ENCODE assay signal across 9 cellular contexts in genomic region chr13:37074703-37075102, GRCh38. TPM values are rescaled to one million over a fixed set of nuclear protein-coding genes. Genes with fewer than 3 reads are reported as not detected.
DNase-seq lines count a peak whose midpoint lies in the region; ATAC-seq and TF ChIP-seq lines count a peak whose summit lies in the region.
"Had no signal": no experiment of that assay in that cellular context is flagged by ENCODE, and none has a peak within 500 bp of the region (broad histone marks: within the 10 kb centered on the region; RNA-seq: fewer than 3 reads in every experiment).

No MANE protein-coding gene starts in this region.

- no peak overlapping the region for H3K4me3 ChIP-seq in body of pancreas

- no peak for DNase-seq in GM10248 (ENCODE audit: extremely low spot score)
- DNase-seq in MV-4-11 (lab: John Stamatoyannopoulos, UW), result peak; percentile 5
- DNase-seq in body of pancreas, result no peak
- peak; percentile 42 to 67 for DNase-seq in lung microvascular endothelial cell (ENCODE audit: low read depth in 2 of 2)
- DNase-seq: left cardiac atrium had no signal

- ATAC-seq in body of pancreas (no peak), HG02840 (IDR thresholded peaks at IDR 0.05; ENCODE audit: low FRiP score, unreplicated experiment) (no peak), HG03039 (IDR thresholded peaks at IDR 0.05; ENCODE audit: unreplicated experiment) (no peak), GM19397 (IDR thresholded peaks at IDR 0.05; ENCODE audit: unreplicated experiment) (no peak), HG03135 (IDR thresholded peaks at IDR 0.05; ENCODE audit: unreplicated experiment) (no peak)

- H3K4me1 ChIP-seq in body of pancreas, result no peaks in the 10 kb centered on the region

- intact Hi-C loops in body of pancreas (cut with DNase I), result no loop called here

- CTCF ChIA-PET in GM10248 (lab: Yijun Ruan, JAX), result interaction anchor here (0.8 to 1.9 kb wide), 2 partner anchors 1507 to 1787 kb away, joined by 3 to 5 read pairs; no protein-coding TSS in a partner anchor

- no peaks in the 10 kb centered on the region for H3K27me3 ChIP-seq in body of pancreas

- no peaks in the 10 kb centered on the region for H3K9me3 ChIP-seq in body of pancreas

- POLR2A ChIA-PET in GM10248 (lab: Yijun Ruan, JAX), result no interaction called here

- H3K27ac ChIP-seq in body of pancreas, result no peak overlapping the region

- 0% methylated on average over 1 of the region's 1 CpG for WGBS in body of pancreas, 2 donors

- H3K36me3 ChIP-seq in body of pancreas (replicated peaks in 1 of 2; ENCODE audit: insufficient read depth in 1 of 2, low read depth in 2 of 2), result no peaks in the 10 kb centered on the region

- TF ChIP-seq POLR2A in body of pancreas (IDR thresholded peaks at IDR 0.05), result no peak

- TF ChIP-seq CTCF in GM10248 (IDR thresholded peaks at IDR 0.05; ENCODE audit: control extremely low read depth, extremely low read depth, low read depth, missing control alignments) (peak; percentile 21), body of pancreas (IDR thresholded peaks at IDR 0.05) (peak in 6 of 7 experiments; percentile 18 to 50 (median 45))

RNA-seq across cellular contexts. Expression of gene SUPT20H, which starts 15.2 kb away (rescaled TPM):
- 10 to 100 TPM; 43.3 to 51.4 TPM for total RNA-seq in body of pancreas
- 20.7 and 26.0 TPM in 2 replicates for total RNA-seq in lung microvascular endothelial cell

RNA-seq across cellular contexts. Expression of gene CSNK1A1L, which starts 30.8 kb away (rescaled TPM):
- total RNA-seq in body of pancreas, result not detected
- not detected in 2 replicates for total RNA-seq in lung microvascular endothelial cell
- total RNA-seq: left cardiac atrium had no signal

Comparison
In these comparisons a context has a peak if more than half of its experiments do, and no peak if none do; other contexts are left out.
1. DNase-seq: peak in MV-4-11 (single experiment) and lung microvascular endothelial cell (2 of 2); none in GM10248 (single experiment) and body of pancreas (0 of 4).